ENCODE assay signal across 10 cellular contexts in genomic region chr10:34539533-34540315, GRCh38.
DNase-seq lines count a peak whose midpoint lies in the region; ATAC-seq and TF ChIP-seq lines count a peak whose summit lies in the region.
"Had no signal": no experiment of that assay in that cellular context is flagged by ENCODE, and none has a peak within 500 bp of the region (broad histone marks: within the 10 kb centered on the region; RNA-seq: fewer than 3 reads in every experiment).

No MANE protein-coding gene starts in this region.

- H3K4me1 Mint-ChIP-seq in activated naive CD4-positive, alpha-beta T cell treated with anti-CD3 and anti-CD28 coated beads for 36 hours (ENCODE audit: low read depth), result no peaks in the 10 kb centered on the region

- H3K4me3 Mint-ChIP-seq in activated naive CD4-positive, alpha-beta T cell treated with anti-CD3 and anti-CD28 coated beads for 36 hours, result no peak overlapping the region

- CTCF ChIA-PET in activated naive CD4-positive, alpha-beta T cell treated with anti-CD3 and anti-CD28 coated beads for 36 hours (lab: Charles Lee), result no interaction called here

- no peaks in the 10 kb centered on the region for H3K9me3 Mint-ChIP-seq in activated naive CD4-positive, alpha-beta T cell treated with anti-CD3 and anti-CD28 coated beads for 36 hours

- peak overlapping the region; percentile 80 for H3K9ac ChIP-seq in adipocyte (ENCODE audit: low read length)
- H3K9ac ChIP-seq in liver (ENCODE audit: low read depth in 1 of 2, low read length in 2 of 2), result peak overlapping the region; percentile 10 to 82
- H3K9ac ChIP-seq: parathyroid adenoma had no signal

- H3K27me3 ChIP-seq in adipocyte (replicated peaks; ENCODE audit: control insufficient read depth, insufficient read depth, low read length) (no peaks in the 10 kb centered on the region), liver (ENCODE audit: control insufficient read depth in 4 of 4, insufficient read depth in 4 of 4, low read length in 3 of 4) (no peaks in the 10 kb centered on the region)

- H3K36me3 ChIP-seq in adipocyte (ENCODE audit: control insufficient read depth, insufficient read depth, low read length, severe bottlenecking) (no peaks in the 10 kb centered on the region), liver (ENCODE audit: control insufficient read depth in 4 of 4, insufficient read depth in 3 of 4, low read depth in 1 of 4, low read length in 3 of 4) (no peaks in the 10 kb centered on the region)

- ATAC-seq in GM21786 (IDR thresholded peaks at IDR 0.05; ENCODE audit: unreplicated experiment) (peak; percentile 32), HG03025 (IDR thresholded peaks at IDR 0.05; ENCODE audit: low FRiP score, unreplicated experiment) (no peak), GM21528 (IDR thresholded peaks at IDR 0.05; ENCODE audit: low FRiP score, unreplicated experiment) (no peak)

- TF ChIP-seq RAD21 in liver (IDR thresholded peaks at IDR 0.05), result peak in 1 of 2 donors; percentile 36

- H3K27me3 Mint-ChIP-seq in activated naive CD4-positive, alpha-beta T cell treated with anti-CD3 and anti-CD28 coated beads for 36 hours (ENCODE audit: low read depth), result no peaks in the 10 kb centered on the region

- H3K9me3 ChIP-seq in adipocyte (ENCODE audit: control insufficient read depth, low read length) (no peaks in the 10 kb centered on the region), liver (ENCODE audit: control insufficient read depth in 4 of 4, low read length in 3 of 4) (no peaks in the 10 kb centered on the region)

- H3K27ac Mint-ChIP-seq in activated naive CD4-positive, alpha-beta T cell treated with anti-CD3 and anti-CD28 coated beads for 36 hours, result no peak overlapping the region

- H3K36me3 Mint-ChIP-seq in activated naive CD4-positive, alpha-beta T cell treated with anti-CD3 and anti-CD28 coated beads for 36 hours (ENCODE audit: low read depth), result no peaks in the 10 kb centered on the region

- 15% methylated on average over 13 of the region's 13 CpGs for WGBS in liver

- no peak for TF ChIP-seq CTCF in liver (IDR thresholded peaks at IDR 0.05; ENCODE audit: low read depth, low read length, missing input control)

- intact Hi-C loops in activated naive CD4-positive, alpha-beta T cell treated with anti-CD3 and anti-CD28 coated beads for 36 hours (cut with micrococcal nuclease), result no loop called here

- DNase-seq in AG08396 (ENCODE audit: low spot score) (peak; percentile 14), adipocyte (ENCODE audit: low read depth) (peak; percentile 59)
- no peak for DNase-seq in activated CD4-positive, CD25-positive, alpha-beta regulatory T cell treated with anti-CD3 and anti-CD28 coated beads, Interleukin-2, amount 50 U/mL, for 72 hours
- no peak for DNase-seq in activated naive CD4-positive, alpha-beta T cell treated with anti-CD3 and anti-CD28 coated beads for 36 hours
- DNase-seq: NCI-H524 had no signal

- H3K27ac ChIP-seq in liver (ENCODE audit: low read depth in 1 of 2, low read length in 2 of 2), result peak overlapping the region; percentile 80 to 92
- H3K27ac ChIP-seq: parathyroid adenoma had no signal

- H3K4me3 ChIP-seq in adipocyte (ENCODE audit: low read length) (peak overlapping the region; percentile 84), liver (ENCODE audit: low read depth in 1 of 3, low read length in 3 of 3) (peak overlapping the region; percentile 38 to 77 (median 42))

- H3K4me1 ChIP-seq in adipocyte (ENCODE audit: control insufficient read depth, insufficient read depth, low read length) (peaks cover 25% of the 10 kb centered on the region), liver (ENCODE audit: control insufficient read depth in 4 of 4, insufficient read depth in 4 of 4, low read length in 3 of 4) (peaks cover 0 to 36% (median 31%) of the 10 kb centered on the region in 4 donors)
- H3K4me1 ChIP-seq: parathyroid adenoma had no signal

TF ChIP-seq in liver, 16 proteins besides CTCF, POLR2A, EP300 and RAD21:
- TF ChIP-seq, protein P1, sequence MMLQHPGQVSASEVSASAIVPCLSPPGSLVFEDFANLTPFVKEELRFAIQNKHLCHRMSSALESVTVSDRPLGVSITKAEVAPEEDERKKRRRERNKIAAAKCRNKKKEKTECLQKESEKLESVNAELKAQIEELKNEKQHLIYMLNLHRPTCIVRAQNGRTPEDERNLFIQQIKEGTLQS (IDR thresholded peaks at IDR 0.05), result no peak
- TF ChIP-seq HNF4A (conservative IDR thresholded peaks at IDR 0.05), result peak; percentile 26 to 37
- TF ChIP-seq TAF1 (conservative IDR thresholded peaks at IDR 0.05), result no peak
- TF ChIP-seq EGR1 (IDR thresholded peaks at IDR 0.05; ENCODE audit: low read depth in 2 of 2), result no peak
- no peak for TF ChIP-seq FOXA2 (IDR thresholded peaks at IDR 0.05)
- TF ChIP-seq ZBTB33 (IDR thresholded peaks at IDR 0.05), result no peak
- peak; percentile 24 to 34 for TF ChIP-seq JUND (IDR thresholded peaks at IDR 0.05)
- TF ChIP-seq YY1 (IDR thresholded peaks at IDR 0.05), result no peak
- no peak for TF ChIP-seq REST (IDR thresholded peaks at IDR 0.05)
- TF ChIP-seq NR2F2 (IDR thresholded peaks at IDR 0.05), result peak; percentile 42
- peak; percentile 20 for TF ChIP-seq FOXA1 (IDR thresholded peaks at IDR 0.05)
- TF ChIP-seq, protein P2, sequence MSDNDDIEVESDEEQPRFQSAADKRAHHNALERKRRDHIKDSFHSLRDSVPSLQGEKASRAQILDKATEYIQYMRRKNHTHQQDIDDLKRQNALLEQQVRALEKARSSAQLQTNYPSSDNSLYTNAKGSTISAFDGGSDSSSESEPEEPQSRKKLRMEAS (IDR thresholded peaks at IDR 0.05), result no peak
- TF ChIP-seq GABPA (IDR thresholded peaks at IDR 0.05 in 1 of 2, conservative IDR thresholded peaks at IDR 0.05 in 1 of 2), result no peak
- peak; percentile 36 for TF ChIP-seq SP1 (IDR thresholded peaks at IDR 0.05)
- peak; percentile 58 to 59 for TF ChIP-seq RXRA (IDR thresholded peaks at IDR 0.05)
- TF ChIP-seq HNF4G (IDR thresholded peaks at IDR 0.05), result no peak
TF ChIP-seq in liver: peak in this region for 6.

Comparison
In these comparisons a context has a peak if more than half of its experiments do, and no peak if none do; other contexts are left out.
1. DNase-seq: peak in AG08396 (single experiment) and adipocyte (single experiment); none in activated CD4-positive, CD25-positive, alpha-beta regulatory T cell treated with anti-CD3 and anti-CD28 coated beads, Interleukin-2, amount 50 U/mL, for 72 hours (single experiment) and activated naive CD4-positive, alpha-beta T cell treated with anti-CD3 and anti-CD28 coated beads for 36 hours (single experiment).